17 cellular contexts compared by ENCODE assay signal in the genomic region with DNA sequence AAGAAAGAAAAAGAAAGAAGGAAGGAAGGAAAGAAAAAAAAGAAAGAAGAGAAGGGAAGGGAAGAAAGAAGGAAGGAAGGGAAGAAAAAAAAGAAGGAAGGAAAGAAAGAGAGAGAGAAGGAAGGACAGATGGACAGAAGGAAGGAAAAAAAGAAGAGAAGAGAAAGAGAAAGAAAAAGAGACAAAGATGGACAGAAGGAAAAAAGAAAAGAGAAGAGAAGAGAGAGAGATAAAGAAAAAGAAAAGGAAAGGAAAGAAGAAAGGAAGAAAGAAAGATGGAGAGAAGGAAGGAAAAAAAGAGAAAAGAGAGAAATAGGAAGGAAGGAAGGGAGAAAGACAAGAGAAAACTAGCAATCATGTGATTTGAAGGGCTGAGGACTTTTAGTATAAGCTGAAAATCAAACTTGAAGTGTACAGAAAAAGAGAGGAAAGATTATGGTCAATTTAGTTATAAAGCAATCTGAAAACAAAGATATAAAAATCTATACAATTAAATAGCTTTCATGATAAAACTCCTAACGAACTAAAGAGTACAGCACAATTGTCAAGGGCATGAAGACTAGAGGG.
"Had no signal": no experiment of that assay in that cellular context is flagged by ENCODE, and none has a peak within 500 bp of the region (broad histone marks: within the 10 kb centered on the region; RNA-seq: fewer than 3 reads in every experiment).

No MANE protein-coding gene starts in this region.

- H3K27me3 ChIP-seq: gastroesophageal sphincter, heart left ventricle, transverse colon had no signal

- H3K9me3 ChIP-seq: gastroesophageal sphincter, transverse colon had no signal

- ATAC-seq: gastroesophageal sphincter; heart left ventricle; left cardiac atrium; sciatic nerve; stimulated activated naive B cell treated with anti-CD40 and anti-IgM and Interleukin-4, amounts not matched to agents 10 μg/mL and 1 μg/mL and 100 μg/mL, for 72 hours had no signal

- H3K4me1 Mint-ChIP-seq: stimulated activated naive B cell treated with anti-CD40 and anti-IgM and Interleukin-4, amounts not matched to agents 10 μg/mL and 1 μg/mL and 100 μg/mL, for 72 hours had no signal

- H3K9me3 Mint-ChIP-seq: activated CD4-positive, alpha-beta memory T cell treated with anti-CD3 and anti-CD28 coated beads for 36 hours; activated naive CD8-positive, alpha-beta T cell treated with anti-CD3 and anti-CD28 coated beads for 36 hours; stimulated activated naive B cell treated with anti-CD40 and anti-IgM and Interleukin-4, amounts not matched to agents 10 μg/mL and 1 μg/mL and 100 μg/mL, for 72 hours had no signal

- H3K4me3 Mint-ChIP-seq: activated CD4-positive, alpha-beta memory T cell treated with anti-CD3 and anti-CD28 coated beads for 36 hours; activated naive CD8-positive, alpha-beta T cell treated with anti-CD3 and anti-CD28 coated beads for 36 hours; stimulated activated naive B cell treated with anti-CD40 and anti-IgM and Interleukin-4, amounts not matched to agents 10 μg/mL and 1 μg/mL and 100 μg/mL, for 72 hours had no signal

- H3K27me3 Mint-ChIP-seq: activated CD4-positive, alpha-beta memory T cell treated with anti-CD3 and anti-CD28 coated beads for 36 hours; activated naive CD8-positive, alpha-beta T cell treated with anti-CD3 and anti-CD28 coated beads for 36 hours; stimulated activated naive B cell treated with anti-CD40 and anti-IgM and Interleukin-4, amounts not matched to agents 10 μg/mL and 1 μg/mL and 100 μg/mL, for 72 hours had no signal

- H3K27ac ChIP-seq: epithelial cell of prostate, gastroesophageal sphincter, heart left ventricle, transverse colon had no signal

- H3K4me1 ChIP-seq: gastroesophageal sphincter, heart left ventricle had no signal

- H3K4me3 ChIP-seq: gastroesophageal sphincter, heart left ventricle, transverse colon had no signal

- H3K27ac Mint-ChIP-seq: activated CD4-positive, alpha-beta memory T cell treated with anti-CD3 and anti-CD28 coated beads for 36 hours; activated naive CD8-positive, alpha-beta T cell treated with anti-CD3 and anti-CD28 coated beads for 36 hours; stimulated activated naive B cell treated with anti-CD40 and anti-IgM and Interleukin-4, amounts not matched to agents 10 μg/mL and 1 μg/mL and 100 μg/mL, for 72 hours had no signal

- DNase-seq: activated CD4-positive, alpha-beta memory T cell treated with anti-CD3 and anti-CD28 coated beads for 36 hours; activated CD4-positive, alpha-beta T cell treated with anti-CD3 and anti-CD28 coated beads for 48 hours; activated naive CD8-positive, alpha-beta T cell treated with anti-CD3 and anti-CD28 coated beads for 36 hours; cortex of kidney; heart left ventricle; islet precursor cell; left cardiac atrium; nucleus accumbens; small intestine; stimulated activated CD4-positive, alpha-beta T cell treated with anti-CD3 and anti-CD28 coated beads, Interleukin-2, amount 100 ng/mL, for 24 hours; stimulated activated naive B cell treated with anti-CD40 and anti-IgM and Interleukin-4, amounts not matched to agents 10 μg/mL and 1 μg/mL and 100 μg/mL, for 72 hours; T-helper 9 cell; transverse colon had no signal

- FAIRE-seq: small intestine, urothelium cell line had no signal
